8 cellular contexts compared by ENCODE assay signal in genomic region chr18:32549248-32549842, GRCh38.
DNase-seq lines count a peak whose midpoint lies in the region; ATAC-seq, FAIRE-seq and TF ChIP-seq lines count a peak whose summit lies in the region.

No MANE protein-coding gene starts in this region.

- peaks cover 0 to 6% (median 0%) of the 10 kb centered on the region in 3 donors for H3K4me1 ChIP-seq in esophagus squamous epithelium

- TF ChIP-seq CTCF in D721Med (IDR thresholded peaks at IDR 0.05; ENCODE audit: insufficient read depth, missing control alignments) (peak; percentile 70), esophagus squamous epithelium (IDR thresholded peaks at IDR 0.05) (peak; percentile 44 to 80 (median 71))

- peaks cover 0 to 5% (median 0%) of the 10 kb centered on the region in 4 donors for H3K27me3 ChIP-seq in esophagus squamous epithelium

- H3K4me3 ChIP-seq in esophagus squamous epithelium: no peak overlapping the region

- no peaks in the 10 kb centered on the region for H3K9me3 Mint-ChIP-seq in activated CD4-positive, alpha-beta memory T cell treated with anti-CD3 and anti-CD28 coated beads, Interleukin-2, amount 10 ng/mL, durations not matched to agents 7 days and 5 days

- 2 to 3% methylated on average over 3 of the region's 3 CpGs for WGBS in esophagus squamous epithelium, 2 donors

- peak; percentile 78 for ATAC-seq in GM19438 (IDR thresholded peaks at IDR 0.05; ENCODE audit: low read depth, unreplicated experiment)
- ATAC-seq in HG03457 (IDR thresholded peaks at IDR 0.05; ENCODE audit: unreplicated experiment): peak; percentile 72

- no peak overlapping the region for H3K4me3 Mint-ChIP-seq in activated CD4-positive, alpha-beta memory T cell treated with anti-CD3 and anti-CD28 coated beads, Interleukin-2, amount 10 ng/mL, durations not matched to agents 7 days and 5 days

- POLR2A ChIA-PET in activated CD4-positive, alpha-beta memory T cell treated with anti-CD3 and anti-CD28 coated beads, Interleukin-2, amount 10 ng/mL, durations not matched to agents 7 days and 5 days (lab: Charles Lee): interaction anchor here (1.0 kb wide), 1 partner anchor 391 kb away, joined by 3 read pairs; no protein-coding TSS in a partner anchor

- CTCF ChIA-PET in activated CD4-positive, alpha-beta memory T cell treated with anti-CD3 and anti-CD28 coated beads, Interleukin-2, amount 10 ng/mL, durations not matched to agents 7 days and 5 days (lab: Charles Lee): interaction anchor here (0.8 to 2.0 kb wide), 5 partner anchors 79 to 391 kb away, joined by 3 to 9 read pairs (median 5); partner anchors contain the start of gene GAREM1

- peaks cover 4% of the 10 kb centered on the region for H3K27me3 Mint-ChIP-seq in activated CD4-positive, alpha-beta memory T cell treated with anti-CD3 and anti-CD28 coated beads, Interleukin-2, amount 10 ng/mL, durations not matched to agents 7 days and 5 days

- H3K4me1 Mint-ChIP-seq in activated CD4-positive, alpha-beta memory T cell treated with anti-CD3 and anti-CD28 coated beads, Interleukin-2, amount 10 ng/mL, durations not matched to agents 7 days and 5 days: no peaks in the 10 kb centered on the region

- TF ChIP-seq POLR2A in esophagus squamous epithelium (IDR thresholded peaks at IDR 0.05): no peak

- H3K9me3 ChIP-seq in esophagus squamous epithelium: no peaks in the 10 kb centered on the region

- no peak overlapping the region for H3K27ac ChIP-seq in esophagus squamous epithelium

- intact Hi-C loops in esophagus squamous epithelium (cut with DNase I): no loop called here

- H3K27ac Mint-ChIP-seq in activated CD4-positive, alpha-beta memory T cell treated with anti-CD3 and anti-CD28 coated beads, Interleukin-2, amount 10 ng/mL, durations not matched to agents 7 days and 5 days: no peak overlapping the region

- H3K36me3 ChIP-seq in esophagus squamous epithelium: no peaks in the 10 kb centered on the region

- FAIRE-seq in D721Med (lab: Jason Lieb, UNC): peak; percentile 84

- H3K36me3 Mint-ChIP-seq in activated CD4-positive, alpha-beta memory T cell treated with anti-CD3 and anti-CD28 coated beads, Interleukin-2, amount 10 ng/mL, durations not matched to agents 7 days and 5 days (ENCODE audit: low read depth): no peaks in the 10 kb centered on the region

- peak; percentile 39 for DNase-seq in D721Med (ENCODE audit: insufficient read length, low spot score)
- peak; percentile 48 for DNase-seq in NCI-H524 treated with DMSO at 0.1 percent for 48 hours (lab: John Stamatoyannopoulos, UW)
- peak; percentile 33 for DNase-seq in activated CD4-positive, alpha-beta memory T cell treated with anti-CD3 and anti-CD28 coated beads, Interleukin-2, amount 10 ng/mL, durations not matched to agents 7 days and 5 days
- no peak for DNase-seq in esophagus squamous epithelium (lab: John Stamatoyannopoulos, UW)
- DNase-seq in non-pigmented ciliary epithelial cell (ENCODE audit: low read depth): peak; percentile 11
- DNase-seq in OCI-M2 (lab: John Stamatoyannopoulos, UW; ENCODE audit: unreplicated experiment): no peak

Comparison
In these comparisons a context has a peak if more than half of its experiments do, and no peak if none do; other contexts are left out.
1. DNase-seq: peak in D721Med (single experiment), NCI-H524 treated with DMSO at 0.1 percent for 48 hours (single experiment), activated CD4-positive, alpha-beta memory T cell treated with anti-CD3 and anti-CD28 coated beads, Interleukin-2, amount 10 ng/mL, durations not matched to agents 7 days and 5 days (single experiment) and non-pigmented ciliary epithelial cell (single experiment); none in esophagus squamous epithelium (single experiment) and OCI-M2 (single experiment).